Comparison of ENCODE assay signal across 19 cellular contexts in genomic region chr10:29407280-29407858, GRCh38.
DNase-seq lines count a peak whose midpoint lies in the region; ATAC-seq, FAIRE-seq and TF ChIP-seq lines count a peak whose summit lies in the region.
"Had no signal": no experiment of that assay in that cellular context is flagged by ENCODE, and none has a peak within 500 bp of the region (broad histone marks: within the 10 kb centered on the region; RNA-seq: fewer than 3 reads in every experiment).

No MANE protein-coding gene starts in this region.

- BruUV-seq in HepG2 (replicated peaks; lab: Mats Ljungman, UMichigan), result no TSS peak

- H2AFZ ChIP-seq in HepG2 (ENCODE audit: low read length), result no peak overlapping the region

- WGBS in HepG2 (ENCODE audit: low lambda C conversion rate), result 93% methylated on average over 2 of the region's 2 CpGs
- WGBS in right lobe of liver (ENCODE audit: insufficient coverage, low coverage, low lambda C conversion rate, missing lambda C conversion rate), result 97% methylated on average over 2 of the region's 2 CpGs
- 80 to 93% methylated on average over 2 of the region's 2 CpGs for WGBS in endodermal cell (ENCODE audit: insufficient coverage in 1 of 2, insufficient read length in 1 of 2), 2 experiments

- TF ChIP-seq RAD21 in HepG2 (CRISPR knock-in tag; IDR thresholded peaks at IDR 0.05), result no peak

- no peak overlapping the region for H3K4me2 ChIP-seq in HepG2 (ENCODE audit: low read depth, low read length)
- H3K4me2 ChIP-seq: SK-N-SH had no signal

- H3K9ac ChIP-seq in HepG2 (ENCODE audit: insufficient read depth, low read depth, low read length), result no peak overlapping the region
- no peak overlapping the region for H3K9ac ChIP-seq in endodermal cell (ENCODE audit: extremely low read depth, low read length, poor library complexity, severe bottlenecking)
- H3K9ac ChIP-seq: SK-N-SH had no signal

- no peak overlapping the region for H3K27ac Mint-ChIP-seq in endodermal cell
- no peak overlapping the region for H3K27ac Mint-ChIP-seq in nephron progenitor cell
- H3K27ac Mint-ChIP-seq: IgD-negative memory B cell, T-cell had no signal

- no peaks in the 10 kb centered on the region; the same call in 1 of the 2 replicates for H4K20me1 ChIP-seq in HepG2 (ENCODE audit: insufficient read depth, low read length)

- H3K4me1 Mint-ChIP-seq in endodermal cell (no peaks in the 10 kb centered on the region), nephron progenitor cell (no peaks in the 10 kb centered on the region)

- ATAC-seq in HepG2, result no peak
- no peak for ATAC-seq in right lobe of liver
- ATAC-seq in Right ventricle myocardium superior (ENCODE audit: poor library complexity), result no peak
- no peak for ATAC-seq in GM18502 (IDR thresholded peaks at IDR 0.05; ENCODE audit: poor library complexity, unreplicated experiment)
- ATAC-seq: T-cell had no signal

- H3K27me3 ChIP-seq in HepG2 (ENCODE audit: control insufficient read depth in 1 of 2, insufficient read depth in 2 of 2, low read length in 2 of 2) (no peaks in the 10 kb centered on the region), right lobe of liver (no peaks in the 10 kb centered on the region), endodermal cell (ENCODE audit: control insufficient read depth, insufficient read depth, low read length, poor library complexity, severe bottlenecking) (no peaks in the 10 kb centered on the region)

- FAIRE-seq in HepG2 (lab: Jason Lieb, UNC) (no peak), H54 (lab: Jason Lieb, UNC) (no peak)

- no peak for TF ChIP-seq CTCF in HepG2 (CRISPR knock-in tag; IDR thresholded peaks at IDR 0.05)
- no peak for TF ChIP-seq CTCF in right lobe of liver (IDR thresholded peaks at IDR 0.05)
- no peak for TF ChIP-seq CTCF in endodermal cell (conservative IDR thresholded peaks at IDR 0.05)
- no peak for TF ChIP-seq CTCF in nephron progenitor cell (IDR thresholded peaks at IDR 0.05)

- H3K27me3 Mint-ChIP-seq in endodermal cell (ENCODE audit: insufficient read depth), result peaks cover 2% of the 10 kb centered on the region
- no peaks in the 10 kb centered on the region for H3K27me3 Mint-ChIP-seq in nephron progenitor cell (ENCODE audit: low read depth, poor library complexity)
- H3K27me3 Mint-ChIP-seq: IgD-negative memory B cell, T-cell had no signal

- H3K4me3 Mint-ChIP-seq in endodermal cell, result no peak overlapping the region
- no peak overlapping the region for H3K4me3 Mint-ChIP-seq in nephron progenitor cell
- H3K4me3 Mint-ChIP-seq: T-cell had no signal

- POLR2A ChIA-PET in HepG2 (lab: Yijun Ruan, JAX), result interaction anchor here (0.9 kb wide), 1 partner anchor 115 kb away, joined by 3 read pairs; no protein-coding TSS in a partner anchor

- H3K79me2 ChIP-seq in HepG2 (ENCODE audit: insufficient read depth, low read length), result peaks cover 25% of the 10 kb centered on the region

- H3K36me3 ChIP-seq in HepG2 (replicated peaks in 1 of 2; ENCODE audit: control insufficient read depth in 1 of 2, insufficient read depth in 2 of 2, low read length in 2 of 2) (no peaks in the 10 kb centered on the region), right lobe of liver (no peaks in the 10 kb centered on the region), endodermal cell (ENCODE audit: control insufficient read depth, insufficient read depth, low read length) (no peaks in the 10 kb centered on the region)

- H3K9me3 ChIP-seq in HepG2 (ENCODE audit: low read length) (peaks cover 20% of the 10 kb centered on the region), right lobe of liver (no peaks in the 10 kb centered on the region), endodermal cell (ENCODE audit: control insufficient read depth, low read length) (peaks cover 44% of the 10 kb centered on the region)
- H3K9me3 ChIP-seq: SK-N-SH had no signal

- intact Hi-C loops in HepG2 (cut with micrococcal nuclease; ENCODE audit: unreplicated experiment) (no loop called here), right lobe of liver (cut with DNase I) (no loop called here), Right ventricle myocardium superior (cut with DNase I) (no loop called here)

- CTCF ChIA-PET in HepG2 (lab: Yijun Ruan, JAX; ENCODE audit: low intra/inter-chr PET ratio, low total read pairs), result no interaction called here

- DNase-seq in HepG2 (ENCODE audit: low spot score) (no peak), right lobe of liver (no peak), LHCN-M2 (ENCODE audit: low read depth) (peak; percentile 19), endodermal cell (no peak), H54 (ENCODE audit: insufficient read length, low spot score) (no peak), Right ventricle myocardium superior (no peak), nephron progenitor cell (no peak)
- DNase-seq: C1 segment of cervical spinal cord, Calu3, H7, NCI-H1930, NCI-H2171, NCI-H446, NCI-H774, SHP77, SK-N-SH, T-cell had no signal

- no peak for TF ChIP-seq EP300 in HepG2 (IDR thresholded peaks at IDR 0.05; ENCODE audit: low read depth in 2 of 2, low read length in 2 of 2)
- no peak for TF ChIP-seq EP300 in HepG2 (CRISPR knock-in tag; IDR thresholded peaks at IDR 0.05; ENCODE audit: borderline replicate concordance)

- H3K4me3 ChIP-seq in HepG2 (replicated peaks in 1 of 3; ENCODE audit: insufficient read depth in 1 of 3, low read depth in 2 of 3, low read length in 3 of 3) (no peak overlapping the region), right lobe of liver (no peak overlapping the region), endodermal cell (ENCODE audit: low read length) (peak overlapping the region; percentile 88)

- in situ Hi-C loops in HepG2 (cut with HindIII; ENCODE audit: extremely low pct_ligation_motif_present, low pct_unique_long_range_greater_than_20kb), result no loop called here

- H3K9me3 Mint-ChIP-seq in endodermal cell (peaks cover 67% of the 10 kb centered on the region), nephron progenitor cell (peaks cover 52% of the 10 kb centered on the region)
- H3K9me3 Mint-ChIP-seq: T-cell had no signal

- H3K4me1 ChIP-seq in HepG2 (ENCODE audit: insufficient read depth, low read length) (peaks cover 31% of the 10 kb centered on the region), right lobe of liver (peaks cover 0 to 24% (median 11%) of the 10 kb centered on the region in 4 donors), endodermal cell (ENCODE audit: control insufficient read depth, insufficient read depth, low read length) (no peaks in the 10 kb centered on the region)

- peaks cover 5% of the 10 kb centered on the region for H3K36me3 Mint-ChIP-seq in endodermal cell (ENCODE audit: low read depth)
- peaks cover 4% of the 10 kb centered on the region for H3K36me3 Mint-ChIP-seq in nephron progenitor cell (ENCODE audit: low read depth)
- H3K36me3 Mint-ChIP-seq: T-cell had no signal

- no peak for TF ChIP-seq POLR2A in HepG2 (IDR thresholded peaks at IDR 0.05; ENCODE audit: insufficient read depth in 1 of 2, low read depth in 2 of 2, low read length in 2 of 2)
- TF ChIP-seq POLR2A in right lobe of liver (IDR thresholded peaks at IDR 0.05), result no peak
- TF ChIP-seq POLR2A in H54 (IDR thresholded peaks at IDR 0.05; ENCODE audit: low read depth, low read length), result no peak

- no peak overlapping the region for H3K27ac ChIP-seq in HepG2 (ENCODE audit: extremely low read length, insufficient read depth, low read length)
- H3K27ac ChIP-seq in right lobe of liver, result no peak overlapping the region
- no peak overlapping the region for H3K27ac ChIP-seq in endodermal cell (ENCODE audit: low read depth, low read length)

TF ChIP-seq in HepG2, 621 proteins besides CTCF, POLR2A, EP300 and RAD21:
- peak; percentile 26 for TF ChIP-seq ZFP36 (IDR thresholded peaks at IDR 0.05; ENCODE audit: borderline replicate concordance, low read depth, low read length, partially characterized antibody)
- no peak for TF ChIP-seq SSRP1 (CRISPR knock-in tag; IDR thresholded peaks at IDR 0.05)
- TF ChIP-seq ZNF724P (CRISPR knock-in tag; IDR thresholded peaks at IDR 0.05; ENCODE audit: borderline replicate concordance), result peak; percentile 48; the same call in 1 of the 2 replicates
